ENCODE assay signal across 9 cellular contexts in genomic region chr19:19627716-19628498, GRCh38. TPM values are rescaled to one million over a fixed set of nuclear protein-coding genes. Genes with fewer than 3 reads are reported as not detected.
DNase-seq lines count a peak whose midpoint lies in the region; ATAC-seq, FAIRE-seq and TF ChIP-seq lines count a peak whose summit lies in the region.
"Had no signal": no experiment of that assay in that cellular context is flagged by ENCODE, and none has a peak within 500 bp of the region (broad histone marks: within the 10 kb centered on the region; RNA-seq: fewer than 3 reads in every experiment).

Gene LPAR2, minus strand, starts transcription at chr19:19628220. Its CDS starts 945 bp downstream, at chr19:19627275.

- H3K9me2 ChIP-seq in PC-9 (ENCODE audit: insufficient read depth), result no peaks in the 10 kb centered on the region

- H3K27me3 ChIP-seq in PC-9 (ENCODE audit: insufficient read depth, low read depth), result no peaks in the 10 kb centered on the region

- ATAC-seq in HG02798 (IDR thresholded peaks at IDR 0.05; ENCODE audit: poor library complexity, unreplicated experiment), result peak; percentile 69
- peak; percentile 61 for ATAC-seq in left ventricle myocardium superior
- no peak for ATAC-seq in HG03196 (IDR thresholded peaks at IDR 0.05; ENCODE audit: unreplicated experiment)

- no peaks in the 10 kb centered on the region for H3K36me3 ChIP-seq in PC-9 (ENCODE audit: low read depth)

- H3K4me2 ChIP-seq in PC-9, result peak within 1 kb of the TSS; percentile 90

- peak; percentile 57 for FAIRE-seq in GM12892 (lab: Jason Lieb, UNC)
- FAIRE-seq: endometrium had no signal

- POLR2A ChIA-PET in PC-9 (lab: Charles Lee; ENCODE audit: unreplicated experiment), result interaction anchor here (0.5 to 0.6 kb wide), 2 partner anchors 13 to 447 kb away, joined by 5 read pairs; no protein-coding TSS in a partner anchor

- H3K79me2 ChIP-seq in PC-9 (ENCODE audit: low read depth), result no peaks in the 10 kb centered on the region

- H3K4me3 ChIP-seq in PC-9 (peak within 1 kb of the TSS; percentile 68), skin epidermis (peak within 1 kb of the TSS; percentile 46 to 72 (median 68))

- no peak; the same call in 1 of the 2 replicates for TF ChIP-seq CTCF in PC-9 (conservative IDR thresholded peaks at IDR 0.05)

- peak; percentile 54 for TF ChIP-seq POLR2A in GM12892 (IDR thresholded peaks at IDR 0.05; ENCODE audit: low read depth, low read length)

- peak within 1 kb of the TSS; percentile 90 for H2AFZ ChIP-seq in PC-9

- H3F3A ChIP-seq in PC-9 (ENCODE audit: insufficient read depth, low read depth), result peaks cover 39% of the 10 kb centered on the region; the same call in 1 of the 2 replicates

- no peaks in the 10 kb centered on the region for H3K9me3 ChIP-seq in PC-9 (ENCODE audit: insufficient read depth, low read depth)

- CTCF ChIA-PET in PC-9 (lab: Charles Lee), result interaction anchor here (0.9 kb wide), 1 partner anchor 76 kb away, joined by 3 read pairs; no protein-coding TSS in a partner anchor

- peak within 1 kb of the TSS; percentile 84 for H3K27ac ChIP-seq in PC-9
- peak within 1 kb of the TSS in 20 of 21 experiments; percentile 62 to 94 (median 86) for H3K27ac ChIP-seq in skin epidermis

- no peaks in the 10 kb centered on the region for H4K20me1 ChIP-seq in PC-9 (ENCODE audit: insufficient read depth)

- intact Hi-C loops in PC-9 (cut with micrococcal nuclease; ENCODE audit: unreplicated experiment) (loop anchor here (2.0 kb wide), 1 partner anchor 81 kb away; no protein-coding TSS in a partner anchor), left ventricle myocardium superior (cut with micrococcal nuclease) (no loop called here)

- peaks cover 5% of the 10 kb centered on the region; the same call in 1 of the 2 replicates for H3K4me1 ChIP-seq in PC-9 (replicated peaks; ENCODE audit: insufficient read depth)

- DNase-seq in GM12892 (ENCODE audit: insufficient read length) (peak; percentile 97), PC-9 (peak; percentile 44 to 71), left ventricle myocardium superior (peak; percentile 44), globus pallidus (ENCODE audit: low spot score) (no peak)
- peak in 3 of 4 experiments; percentile 22 to 85 (median 65) for DNase-seq in activated naive CD4-positive, alpha-beta T cell (lab: John Stamatoyannopoulos, UW)

- BruUV-seq in PC-9 (replicated peaks; lab: Mats Ljungman, UMichigan), result no TSS peak

RNA-seq across cellular contexts. Expression of gene LPAR2, which starts in this region (rescaled TPM):
- polyA plus RNA-seq in GM12892 (2012; ENCODE audit: missing spikeins), result 13.8 TPM
- total RNA-seq in PC-9 (2021) (27.4 and 29.2 TPM in 2 replicates), left ventricle myocardium superior (1.6 TPM)

Comparison
In these comparisons a context has a peak if more than half of its experiments do, and no peak if none do; other contexts are left out.
1. RNA of gene LPAR2 (total RNA-seq): 27.4 to 29.2 TPM in PC-9; 1.6 TPM in left ventricle myocardium superior (single experiment); every median in the first group is over 10 times any median in the second.